In genomic region chr1:22246755-22247480, GRCh38 we compare ENCODE assay signal across 20 cellular contexts.
DNase-seq lines count a peak whose midpoint lies in the region; ATAC-seq and TF ChIP-seq lines count a peak whose summit lies in the region.
"Had no signal": no experiment of that assay in that cellular context is flagged by ENCODE, and none has a peak within 500 bp of the region (broad histone marks: within the 10 kb centered on the region; RNA-seq: fewer than 3 reads in every experiment).

No MANE protein-coding gene starts in this region.

- H3K23ac ChIP-seq in neuronal stem cell (ENCODE audit: low read depth, low read length, poor library complexity): no peak overlapping the region

- H3K4me1 ChIP-seq in SK-N-SH (ENCODE audit: control insufficient read depth in 1 of 2, insufficient read depth in 2 of 2, low read depth in 1 of 2, low read length in 1 of 2) (peaks cover 0 to 21% of the 10 kb centered on the region in 2 experiments; a peak in 1 of 4 replicates), hepatocyte (ENCODE audit: insufficient read depth) (peaks cover 19% of the 10 kb centered on the region), neuronal stem cell (ENCODE audit: control insufficient read depth in 2 of 2, insufficient read depth in 1 of 2, low read depth in 1 of 2, low read length in 2 of 2) (peaks cover 0 to 12% of the 10 kb centered on the region in 2 donors), Karpas-422 (ENCODE audit: low read length) (no peaks in the 10 kb centered on the region)
- H3K4me1 ChIP-seq: BE2C, HAP-1 had no signal

- H3K36me3 Mint-ChIP-seq in activated naive CD4-positive, alpha-beta T cell treated with anti-CD3 and anti-CD28 coated beads, Interleukin-2, amount 50 U/mL, for 72 hours: no peaks in the 10 kb centered on the region
- H3K36me3 Mint-ChIP-seq: CD14-positive monocyte; CD8-positive, alpha-beta memory T cell had no signal

- H3K4ac ChIP-seq in neuronal stem cell (ENCODE audit: low read length): no peak overlapping the region

- H3K9me3 Mint-ChIP-seq in activated naive CD4-positive, alpha-beta T cell treated with anti-CD3 and anti-CD28 coated beads, Interleukin-2, amount 50 U/mL, for 72 hours: no peaks in the 10 kb centered on the region
- H3K9me3 Mint-ChIP-seq: CD4-positive, alpha-beta T cell; CD8-positive, alpha-beta memory T cell; GM23338 had no signal

- no peak overlapping the region for H4K8ac ChIP-seq in neuronal stem cell (ENCODE audit: low read depth, low read length)

- H3K9ac ChIP-seq in SK-N-SH (no peak overlapping the region), neuronal stem cell (ENCODE audit: low read depth, low read length, poor library complexity) (no peak overlapping the region), Karpas-422 (ENCODE audit: low read length) (no peak overlapping the region)
- H3K9ac ChIP-seq: BLaER1 treated with 17β-estradiol and CSF1 and Interleukin-3, amounts not matched to agents 10 nM and 100 nM had no signal

- H3K27ac ChIP-seq in SK-N-SH (ENCODE audit: low read depth in 2 of 2, low read length in 1 of 2): no peak overlapping the region
- peak overlapping the region; percentile 34 for H3K27ac ChIP-seq in hepatocyte
- H3K27ac ChIP-seq in neuronal stem cell (replicated peaks; ENCODE audit: low read length): no peak overlapping the region
- H3K27ac ChIP-seq in Karpas-422 (ENCODE audit: low read length): no peak overlapping the region
- H3K27ac ChIP-seq: 22Rv1; BLaER1 treated with 17β-estradiol and CSF1 and Interleukin-3, amounts not matched to agents 10 nM and 100 nM had no signal

- peak overlapping the region; percentile 11 for H2AK5ac ChIP-seq in neuronal stem cell (ENCODE audit: low read depth, low read length)

- H3K27ac Mint-ChIP-seq in activated naive CD4-positive, alpha-beta T cell treated with anti-CD3 and anti-CD28 coated beads, Interleukin-2, amount 50 U/mL, for 72 hours: no peak overlapping the region
- H3K27ac Mint-ChIP-seq: CD14-positive monocyte; CD4-positive, alpha-beta T cell; CD8-positive, alpha-beta memory T cell; GM23338 had no signal

- no peak overlapping the region for H2BK15ac ChIP-seq in neuronal stem cell (ENCODE audit: low read length)

- WGBS in SK-N-SH (ENCODE audit: low lambda C conversion rate): no CpG with 5 or more reads among the region's 3 CpGs
- 90% methylated on average over 3 of the region's 3 CpGs for WGBS in hepatocyte (ENCODE audit: low lambda C conversion rate, missing lambda C conversion rate)
- WGBS in neuronal stem cell (ENCODE audit: extremely low coverage in 2 of 2, insufficient read length in 2 of 2, insufficient replicate concordance in 1 of 2), 2 donors: no CpG with 5 or more reads among the region's 3 CpGs

- no peak overlapping the region for H3K4me3 ChIP-seq in SK-N-SH (ENCODE audit: low read depth in 2 of 2, low read length in 1 of 2)
- no peak overlapping the region for H3K4me3 ChIP-seq in hepatocyte
- no peak overlapping the region for H3K4me3 ChIP-seq in neuronal stem cell (ENCODE audit: low read length in 2 of 2)
- no peak overlapping the region for H3K4me3 ChIP-seq in Karpas-422 (ENCODE audit: low read length)
- H3K4me3 ChIP-seq: BLaER1 treated with 17β-estradiol and CSF1 and Interleukin-3, amounts not matched to agents 10 nM and 100 nM; GM12878; GM23338; HAP-1 had no signal

- no peaks in the 10 kb centered on the region for H4K20me1 ChIP-seq in SK-N-SH (ENCODE audit: insufficient read depth)
- no peaks in the 10 kb centered on the region for H4K20me1 ChIP-seq in hepatocyte (ENCODE audit: insufficient read depth, poor library complexity, severe bottlenecking)
- no peaks in the 10 kb centered on the region for H4K20me1 ChIP-seq in Karpas-422 (ENCODE audit: insufficient read depth, low read depth, low read length)

- H3K4me2 ChIP-seq in SK-N-SH (no peak overlapping the region), hepatocyte (no peak overlapping the region), neuronal stem cell (ENCODE audit: insufficient read depth, low read length, poor library complexity, severe bottlenecking) (no peak overlapping the region), Karpas-422 (ENCODE audit: low read depth, low read length, poor library complexity, severe bottlenecking) (no peak overlapping the region)

- no peak overlapping the region for H2BK5ac ChIP-seq in neuronal stem cell (ENCODE audit: low read length)

- H3K79me2 ChIP-seq in SK-N-SH (ENCODE audit: insufficient read depth) (no peaks in the 10 kb centered on the region), hepatocyte (no peaks in the 10 kb centered on the region), Karpas-422 (ENCODE audit: low read length) (no peaks in the 10 kb centered on the region)

- ATAC-seq in SK-N-SH treated with all-trans-retinoic acid at 6 μM for 48 hours (no peak), GM19351 (IDR thresholded peaks at IDR 0.05; ENCODE audit: unreplicated experiment) (no peak)
- no peak for ATAC-seq in activated naive CD4-positive, alpha-beta T cell treated with anti-CD3 and anti-CD28 coated beads, Interleukin-2, amount 50 U/mL, for 72 hours
- ATAC-seq: GM12878 had no signal

- TF ChIP-seq CTCF in SK-N-SH (IDR thresholded peaks at IDR 0.05) (no peak), hepatocyte (IDR thresholded peaks at IDR 0.05; ENCODE audit: poor library complexity) (no peak)

- H3F3A ChIP-seq in SK-N-SH (replicated peaks; ENCODE audit: insufficient read depth): no peaks in the 10 kb centered on the region

- no peaks in the 10 kb centered on the region for H3K79me1 ChIP-seq in neuronal stem cell (ENCODE audit: low read depth, low read length)

- H3K14ac ChIP-seq in neuronal stem cell (ENCODE audit: low read length): no peak overlapping the region

- H2BK120ac ChIP-seq in neuronal stem cell (ENCODE audit: low read depth, low read length): no peak overlapping the region

- no peaks in the 10 kb centered on the region for H3K9me2 ChIP-seq in SK-N-SH
- H3K9me2 ChIP-seq in hepatocyte (replicated peaks; ENCODE audit: insufficient read depth): no peaks in the 10 kb centered on the region
- no peaks in the 10 kb centered on the region for H3K9me2 ChIP-seq in Karpas-422 (replicated peaks; ENCODE audit: insufficient read depth, low read length)

- H3K9me3 ChIP-seq in SK-N-SH (no peaks in the 10 kb centered on the region), hepatocyte (ENCODE audit: low read depth) (no peaks in the 10 kb centered on the region), neuronal stem cell (replicated peaks in 1 of 2; ENCODE audit: control insufficient read depth in 2 of 2, insufficient read depth in 1 of 2, low read depth in 1 of 2, low read length in 2 of 2) (peaks cover 0 to 3% of the 10 kb centered on the region in 2 donors), Karpas-422 (ENCODE audit: low read length) (no peaks in the 10 kb centered on the region)
- H3K9me3 ChIP-seq: BE2C; BLaER1 treated with 17β-estradiol and CSF1 and Interleukin-3, amounts not matched to agents 10 nM and 100 nM; HAP-1 had no signal

- TF ChIP-seq EP300 in SK-N-SH (IDR thresholded peaks at IDR 0.05; ENCODE audit: borderline replicate concordance in 1 of 2, low read depth in 1 of 2, low read length in 1 of 2): no peak

- H3K36me3 ChIP-seq in SK-N-SH (replicated peaks in 1 of 2; ENCODE audit: control insufficient read depth in 1 of 2, insufficient read depth in 2 of 2, low read length in 1 of 2) (no peaks in the 10 kb centered on the region), hepatocyte (replicated peaks; ENCODE audit: insufficient read depth, low read depth) (no peaks in the 10 kb centered on the region), neuronal stem cell (replicated peaks in 1 of 2; ENCODE audit: control insufficient read depth in 2 of 2, insufficient read depth in 2 of 2, low read length in 2 of 2) (no peaks in the 10 kb centered on the region), Karpas-422 (ENCODE audit: insufficient read depth, low read length) (no peaks in the 10 kb centered on the region)
- H3K36me3 ChIP-seq: BE2C; BLaER1 treated with 17β-estradiol and CSF1 and Interleukin-3, amounts not matched to agents 10 nM and 100 nM; HAP-1 had no signal

- CTCF ChIA-PET in SK-N-SH (lab: Yijun Ruan, JAX): interaction anchor here (1.0 to 2.0 kb wide), 4 partner anchors 10 to 142 kb away, joined by 3 to 7 read pairs (median 4); no protein-coding TSS in a partner anchor

- no peak for TF ChIP-seq RAD21 in SK-N-SH (IDR thresholded peaks at IDR 0.05; ENCODE audit: low read length)

- POLR2A ChIA-PET in SK-N-SH (lab: Yijun Ruan, JAX): no interaction called here

- peak overlapping the region; percentile 61 for H3K18ac ChIP-seq in neuronal stem cell (ENCODE audit: low read length)

- H3K27me3 ChIP-seq in SK-N-SH (ENCODE audit: insufficient read depth): no peaks in the 10 kb centered on the region; the same call in 1 of the 2 replicates
- H3K27me3 ChIP-seq in hepatocyte: no peaks in the 10 kb centered on the region
- H3K27me3 ChIP-seq in neuronal stem cell (ENCODE audit: control insufficient read depth in 3 of 3, insufficient read depth in 3 of 3, low read depth in 1 of 3, low read length in 3 of 3): peaks cover 0 to 70% (median 63%) of the 10 kb centered on the region in 3 experiments
- no peaks in the 10 kb centered on the region for H3K27me3 ChIP-seq in Karpas-422 (ENCODE audit: low read length)
- H3K27me3 ChIP-seq: BE2C; BLaER1 treated with 17β-estradiol and CSF1 and Interleukin-3, amounts not matched to agents 10 nM and 100 nM had no signal

- no peak overlapping the region for H2BK12ac ChIP-seq in neuronal stem cell (ENCODE audit: low read length)

- DNase-seq in SK-N-SH (peak; percentile 61), hepatocyte (ENCODE audit: low spot score) (no peak), neuronal stem cell (ENCODE audit: low spot score) (no peak), Karpas-422 (no peak), globus pallidus (ENCODE audit: low spot score) (no peak)
- no peak for DNase-seq in activated naive CD4-positive, alpha-beta T cell treated with anti-CD3 and anti-CD28 coated beads, Interleukin-2, amount 50 U/mL, for 72 hours (ENCODE audit: low spot score in 2 of 2)
- DNase-seq: BE2C; CD4-positive, alpha-beta T cell; CD8-positive, alpha-beta memory T cell; DMS79; EL; GDM1 had no signal

- H2AFZ ChIP-seq in SK-N-SH (ENCODE audit: low read depth) (no peak overlapping the region), hepatocyte (no peak overlapping the region), neuronal stem cell (ENCODE audit: low read length) (no peak overlapping the region), Karpas-422 (ENCODE audit: low read length) (no peak overlapping the region)

- no peak overlapping the region for H4K91ac ChIP-seq in neuronal stem cell (ENCODE audit: low read depth, low read length, poor library complexity)

TF ChIP-seq in SK-N-SH, 30 proteins besides CTCF, POLR2A, EP300 and RAD21 (continues in another document):
- TF ChIP-seq RFX5 (IDR thresholded peaks at IDR 0.05; ENCODE audit: low read length) (no peak), MAX (IDR thresholded peaks at IDR 0.05; ENCODE audit: low read depth) (no peak)

TF ChIP-seq in SK-N-SH treated with all-trans-retinoic acid at 6 μM for 48 hours, 23 proteins besides CTCF, POLR2A, EP300 and RAD21 (continues in another document):
- TF ChIP-seq ZNF70 (CRISPR knock-in tag; IDR thresholded peaks at IDR 0.05) (no peak), ZNF8 (CRISPR knock-in tag; IDR thresholded peaks at IDR 0.05) (no peak), TCF4 (CRISPR knock-in tag; IDR thresholded peaks at IDR 0.05; ENCODE audit: borderline replicate concordance) (no peak)
